10 cellular contexts compared by ENCODE assay signal in the genomic region with DNA sequence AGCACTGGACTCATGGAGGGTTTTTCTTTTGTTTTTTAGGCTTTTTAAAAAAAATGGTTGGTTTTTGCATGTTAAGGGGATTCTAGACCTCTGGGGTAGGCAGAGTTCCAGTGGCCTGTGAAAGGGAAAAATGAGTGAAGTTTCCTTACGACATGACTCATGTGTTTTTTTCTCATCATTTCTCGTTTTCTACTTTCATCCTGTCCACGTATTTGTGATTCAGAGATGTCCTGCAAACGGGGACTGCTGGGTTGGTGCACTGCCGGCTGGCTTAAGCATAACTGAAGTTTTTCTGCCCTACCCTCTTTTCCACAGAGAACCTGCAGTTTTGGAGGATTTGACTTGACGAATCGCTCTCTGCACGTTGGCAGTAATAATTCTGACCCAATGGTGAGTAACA.
DNase-seq lines count a peak whose midpoint lies in the region; ATAC-seq and TF ChIP-seq lines count a peak whose summit lies in the region.
"Had no signal": no experiment of that assay in that cellular context is flagged by ENCODE, and none has a peak within 500 bp of the region (broad histone marks: within the 10 kb centered on the region; RNA-seq: fewer than 3 reads in every experiment).

No MANE protein-coding gene starts in this region.

- TF ChIP-seq CTCF in Caco-2 (IDR thresholded peaks at IDR 0.05; ENCODE audit: insufficient read depth in 1 of 2, low read depth in 1 of 2, low read length in 1 of 2, severe bottlenecking in 1 of 2, unreplicated experiment in 1 of 2) = no peak

- H3K36me3 Mint-ChIP-seq in activated T-cell treated with anti-CD3 and anti-CD28 coated beads, Interleukin-2, amount 50 U/mL, for 72 hours (ENCODE audit: insufficient read depth in 2 of 2) = no peaks in the 10 kb centered on the region
- H3K36me3 Mint-ChIP-seq in activated CD4-positive, alpha-beta memory T cell treated with anti-CD3 and anti-CD28 coated beads for 36 hours = no peaks in the 10 kb centered on the region
- peaks cover 60% of the 10 kb centered on the region for H3K36me3 Mint-ChIP-seq in Caco-2 (ENCODE audit: insufficient read depth, unreplicated experiment)

- no peak overlapping the region for H2AFZ ChIP-seq in neuronal stem cell (ENCODE audit: low read length)

- no peaks in the 10 kb centered on the region for H3K27me3 ChIP-seq in Caco-2 (replicated peaks; ENCODE audit: control insufficient read depth, insufficient read depth, low read length)
- no peaks in the 10 kb centered on the region for H3K27me3 ChIP-seq in neuronal stem cell (ENCODE audit: control insufficient read depth in 3 of 3, insufficient read depth in 3 of 3, low read depth in 1 of 3, low read length in 3 of 3)
- H3K27me3 ChIP-seq: BE2C had no signal

- H3K9ac ChIP-seq in neuronal stem cell (ENCODE audit: low read depth, low read length, poor library complexity) = no peak overlapping the region

- H3K18ac ChIP-seq in neuronal stem cell (ENCODE audit: low read length) = no peak overlapping the region

- no peak overlapping the region for H4K91ac ChIP-seq in neuronal stem cell (ENCODE audit: low read depth, low read length, poor library complexity)

- no peak overlapping the region for H3K4me2 ChIP-seq in neuronal stem cell (ENCODE audit: insufficient read depth, low read length, poor library complexity, severe bottlenecking)

- no CpG with 5 or more reads among the region's 8 CpGs for WGBS in neuronal stem cell (ENCODE audit: extremely low coverage in 2 of 2, insufficient read length in 2 of 2, insufficient replicate concordance in 1 of 2), 2 donors

- H2BK120ac ChIP-seq in neuronal stem cell (ENCODE audit: low read depth, low read length) = no peak overlapping the region

- no peaks in the 10 kb centered on the region for H3K4me1 ChIP-seq in Caco-2
- peaks cover 1 to 19% of the 10 kb centered on the region in 2 donors for H3K4me1 ChIP-seq in neuronal stem cell (ENCODE audit: control insufficient read depth in 2 of 2, insufficient read depth in 1 of 2, low read depth in 1 of 2, low read length in 2 of 2)
- H3K4me1 ChIP-seq: BE2C had no signal

- H2BK15ac ChIP-seq in neuronal stem cell (ENCODE audit: low read length) = no peak overlapping the region

- H3K79me1 ChIP-seq in neuronal stem cell (ENCODE audit: low read depth, low read length) = no peaks in the 10 kb centered on the region

- H3K27ac Mint-ChIP-seq in activated T-cell treated with anti-CD3 and anti-CD28 coated beads, Interleukin-2, amount 50 U/mL, for 72 hours = peak overlapping the region; percentile 91
- H3K27ac Mint-ChIP-seq in activated CD4-positive, alpha-beta memory T cell treated with anti-CD3 and anti-CD28 coated beads for 36 hours = peak overlapping the region; percentile 77
- no peak overlapping the region for H3K27ac Mint-ChIP-seq in Caco-2 (ENCODE audit: unreplicated experiment)

- no peak overlapping the region for H2BK5ac ChIP-seq in neuronal stem cell (ENCODE audit: low read length)

- ATAC-seq in activated T-cell treated with anti-CD3 and anti-CD28 coated beads, Interleukin-2, amount 50 U/mL, for 72 hours (replicated peaks in 1 of 2) = peak; percentile 62 to 74
- no peak for ATAC-seq in GM21576 (IDR thresholded peaks at IDR 0.05; ENCODE audit: unreplicated experiment)

- H2BK12ac ChIP-seq in neuronal stem cell (ENCODE audit: low read length) = no peak overlapping the region

- H3K4me1 Mint-ChIP-seq in activated T-cell treated with anti-CD3 and anti-CD28 coated beads, Interleukin-2, amount 50 U/mL, for 72 hours (ENCODE audit: low read depth) = peaks cover 11% of the 10 kb centered on the region
- H3K4me1 Mint-ChIP-seq in activated CD4-positive, alpha-beta memory T cell treated with anti-CD3 and anti-CD28 coated beads for 36 hours (ENCODE audit: low read depth) = peaks cover 27% of the 10 kb centered on the region
- no peaks in the 10 kb centered on the region for H3K4me1 Mint-ChIP-seq in Caco-2 (ENCODE audit: low read depth, unreplicated experiment)

- no peak overlapping the region for H3K4ac ChIP-seq in neuronal stem cell (ENCODE audit: low read length)

- no peaks in the 10 kb centered on the region; the same call in 1 of the 2 replicates for H3K36me3 ChIP-seq in Caco-2 (ENCODE audit: control insufficient read depth, insufficient read depth, low read length)
- peaks cover 19 to 39% of the 10 kb centered on the region in 2 donors for H3K36me3 ChIP-seq in neuronal stem cell (replicated peaks in 1 of 2; ENCODE audit: control insufficient read depth in 2 of 2, insufficient read depth in 2 of 2, low read length in 2 of 2)
- H3K36me3 ChIP-seq: BE2C had no signal

- H3K27ac ChIP-seq in temporal lobe (ENCODE audit: low read depth, low read length) (peak overlapping the region; percentile 62), neuronal stem cell (replicated peaks; ENCODE audit: low read length) (no peak overlapping the region)

- no peak overlapping the region for H4K8ac ChIP-seq in neuronal stem cell (ENCODE audit: low read depth, low read length)

- peak overlapping the region; percentile 17 to 72 for H3K4me3 Mint-ChIP-seq in activated T-cell treated with anti-CD3 and anti-CD28 coated beads, Interleukin-2, amount 50 U/mL, for 72 hours
- peak overlapping the region; percentile 24 for H3K4me3 Mint-ChIP-seq in activated CD4-positive, alpha-beta memory T cell treated with anti-CD3 and anti-CD28 coated beads for 36 hours
- H3K4me3 Mint-ChIP-seq in Caco-2 (ENCODE audit: unreplicated experiment) = no peak overlapping the region

- no peaks in the 10 kb centered on the region for H3K27me3 Mint-ChIP-seq in activated T-cell treated with anti-CD3 and anti-CD28 coated beads, Interleukin-2, amount 50 U/mL, for 72 hours (ENCODE audit: low read depth)
- H3K27me3 Mint-ChIP-seq in activated CD4-positive, alpha-beta memory T cell treated with anti-CD3 and anti-CD28 coated beads for 36 hours = peaks cover 2% of the 10 kb centered on the region
- H3K27me3 Mint-ChIP-seq in Caco-2 (ENCODE audit: insufficient read depth, unreplicated experiment) = no peaks in the 10 kb centered on the region

- POLR2A ChIA-PET in activated CD4-positive, alpha-beta memory T cell treated with anti-CD3 and anti-CD28 coated beads for 36 hours (lab: Charles Lee) = no interaction called here
- POLR2A ChIA-PET in Caco-2 (lab: Charles Lee) = no interaction called here

- H3K14ac ChIP-seq in neuronal stem cell (ENCODE audit: low read length) = no peak overlapping the region

- peak; percentile 7 to 42 for DNase-seq in activated T-cell treated with anti-CD3 and anti-CD28 coated beads, Interleukin-2, amount 50 U/mL, for 72 hours
- no peak for DNase-seq in activated T-cell treated with anti-CD3 and anti-CD28 coated beads, Interleukin-2, amount 50 U/mL, for 1 hour
- DNase-seq in activated CD4-positive, alpha-beta memory T cell treated with anti-CD3 and anti-CD28 coated beads for 36 hours = peak; percentile 42
- DNase-seq in glomerular visceral epithelial cell (ENCODE audit: extremely low spot score) (peak; percentile 57), Caco-2 (no peak), neuronal stem cell (ENCODE audit: low spot score) (no peak)
- DNase-seq: BE2C, hippocampal formation had no signal

- no peaks in the 10 kb centered on the region for H3K9me3 Mint-ChIP-seq in activated T-cell treated with anti-CD3 and anti-CD28 coated beads, Interleukin-2, amount 50 U/mL, for 72 hours
- no peaks in the 10 kb centered on the region for H3K9me3 Mint-ChIP-seq in activated CD4-positive, alpha-beta memory T cell treated with anti-CD3 and anti-CD28 coated beads for 36 hours
- no peaks in the 10 kb centered on the region for H3K9me3 Mint-ChIP-seq in Caco-2 (ENCODE audit: unreplicated experiment)

- H3K9me3 ChIP-seq in Caco-2 (no peaks in the 10 kb centered on the region), neuronal stem cell (replicated peaks in 1 of 2; ENCODE audit: control insufficient read depth in 2 of 2, insufficient read depth in 1 of 2, low read depth in 1 of 2, low read length in 2 of 2) (peaks cover 3 to 18% of the 10 kb centered on the region in 2 donors)
- H3K9me3 ChIP-seq: BE2C had no signal

- no peak overlapping the region for H3K23ac ChIP-seq in neuronal stem cell (ENCODE audit: low read depth, low read length, poor library complexity)

- intact Hi-C loops in activated CD4-positive, alpha-beta memory T cell treated with anti-CD3 and anti-CD28 coated beads for 36 hours (cut with micrococcal nuclease) = loop anchor here (5.0 to 10.0 kb wide), 2 partner anchors 83 to 1670 kb away; no protein-coding TSS in a partner anchor
- intact Hi-C loops in Caco-2 (cut with micrococcal nuclease; ENCODE audit: unreplicated experiment) = no loop called here

- H3K4me3 ChIP-seq in Caco-2 (ENCODE audit: low read depth, low read length) (no peak overlapping the region), neuronal stem cell (ENCODE audit: low read length in 2 of 2) (no peak overlapping the region)

- no peak overlapping the region for H2AK5ac ChIP-seq in neuronal stem cell (ENCODE audit: low read depth, low read length)

- CTCF ChIA-PET in activated CD4-positive, alpha-beta memory T cell treated with anti-CD3 and anti-CD28 coated beads for 36 hours (lab: Charles Lee) = interaction anchor here (0.5 to 1.3 kb wide), 3 partner anchors 35 to 505 kb away, joined by 3 to 6 read pairs (median 4); no protein-coding TSS in a partner anchor
- CTCF ChIA-PET in Caco-2 (lab: Charles Lee) = no interaction called here

- BruUV-seq in Caco-2 (replicated peaks; lab: Mats Ljungman, UMichigan) = no TSS peak

Comparison
In these comparisons a context has a peak if more than half of its experiments do, and no peak if none do; other contexts are left out.
1. DNase-seq: peak in activated T-cell treated with anti-CD3 and anti-CD28 coated beads, Interleukin-2, amount 50 U/mL, for 72 hours (2 of 2), activated CD4-positive, alpha-beta memory T cell treated with anti-CD3 and anti-CD28 coated beads for 36 hours (single experiment) and glomerular visceral epithelial cell (single experiment); none in activated T-cell treated with anti-CD3 and anti-CD28 coated beads, Interleukin-2, amount 50 U/mL, for 1 hour (single experiment), Caco-2 (0 of 2) and neuronal stem cell (single experiment).